In the genomic region with DNA sequence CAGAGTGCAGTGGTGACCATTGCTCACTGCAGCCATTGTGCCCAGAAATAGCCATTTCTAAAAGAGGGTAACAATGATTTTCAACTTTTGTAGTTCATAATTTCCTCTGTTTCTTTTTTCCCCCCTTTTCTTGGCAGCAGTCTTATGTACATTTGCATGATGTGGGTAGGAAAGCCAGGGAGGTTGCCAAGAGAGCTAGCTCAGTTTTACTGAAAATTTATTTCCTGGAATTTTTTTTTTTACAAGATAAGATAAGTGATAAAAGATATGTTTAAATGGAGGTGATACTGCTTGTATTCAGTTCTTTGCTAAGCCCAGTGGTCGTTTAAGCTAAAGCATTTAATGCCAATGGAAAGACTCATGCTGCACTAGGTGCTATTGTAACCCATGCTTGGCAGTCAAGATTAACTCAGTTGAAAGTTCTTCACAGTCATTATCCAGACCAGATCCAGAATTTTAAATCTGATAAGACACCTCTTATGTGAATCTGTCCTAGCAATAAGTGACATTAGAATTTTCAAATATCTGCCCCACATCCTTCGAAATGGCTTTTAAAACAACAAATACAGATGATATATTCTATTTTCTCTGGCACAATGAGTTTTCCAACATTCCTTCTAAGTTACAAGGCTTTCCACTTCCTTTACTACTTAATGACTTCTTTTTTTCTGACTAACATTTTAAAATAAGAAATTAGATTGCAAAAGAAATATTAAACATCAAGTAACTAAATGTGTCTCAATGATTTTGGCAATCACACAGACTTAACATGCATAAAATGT, we compare ENCODE assay signal across 13 cellular contexts. TPM values are rescaled to one million over a fixed set of nuclear protein-coding genes. Genes with fewer than 3 reads are reported as not detected.
DNase-seq lines count a peak whose midpoint lies in the region; ATAC-seq and TF ChIP-seq lines count a peak whose summit lies in the region.
"Had no signal": no experiment of that assay in that cellular context is flagged by ENCODE, and none has a peak within 500 bp of the region (broad histone marks: within the 10 kb centered on the region; RNA-seq: fewer than 3 reads in every experiment).

No MANE protein-coding gene starts in this region.

- H3K36me3 ChIP-seq in heart left ventricle = no peaks in the 10 kb centered on the region
- H3K36me3 ChIP-seq in left lung = no peaks in the 10 kb centered on the region
- H3K36me3 ChIP-seq in uterus = no peaks in the 10 kb centered on the region

- DNase-seq in heart left ventricle (no peak), Right ventricle myocardium inferior (ENCODE audit: missing footprints) (no peak), astrocyte of the spinal cord (ENCODE audit: low read depth, low spot score) (peak; percentile 81), left lung (no peak), uterus (no peak)
- no peak for DNase-seq in activated CD4-positive, alpha-beta T cell treated with anti-CD3 and anti-CD28 coated beads for 48 hours
- DNase-seq: activated CD8-positive, alpha-beta memory T cell treated with anti-CD3 and anti-CD28 coated beads for 24 hours; foreskin melanocyte; GF-D8; NCI-H510A treated with DMSO at 0.1 percent for 48 hours; small intestine had no signal

- no peak for ATAC-seq in heart left ventricle
- ATAC-seq in Right ventricle myocardium inferior = no peak
- no peak for ATAC-seq in left lung
- no peak for ATAC-seq in HG02588 (IDR thresholded peaks at IDR 0.05; ENCODE audit: unreplicated experiment)
- ATAC-seq in GM21529 (IDR thresholded peaks at IDR 0.05; ENCODE audit: unreplicated experiment) = no peak

- H3K27ac ChIP-seq in heart left ventricle = peak overlapping the region; percentile 3 to 80 (median 62)
- H3K27ac ChIP-seq in left lung = peak overlapping the region; percentile 24 to 41
- peak overlapping the region; percentile 61 to 83 for H3K27ac ChIP-seq in uterus

- H3K27me3 ChIP-seq in heart left ventricle (peaks cover 0 to 26% (median 0%) of the 10 kb centered on the region in 9 donors), left lung (peaks cover 0 to 32% of the 10 kb centered on the region in 2 donors), uterus (no peaks in the 10 kb centered on the region)

- intact Hi-C loops in heart left ventricle (cut with DNase I) (loop anchor here in 3 of 10 donors (10.0 kb wide), 4 partner anchors 63 to 173 kb away; no protein-coding TSS in a partner anchor), Right ventricle myocardium inferior (cut with DNase I) (loop anchor here (1.0 to 10.0 kb wide), 3 partner anchors 93 to 177 kb away; no protein-coding TSS in a partner anchor), left lung (cut with DNase I) (no loop called here), uterus (cut with DNase I; ENCODE audit: low total_unique reads) (loop anchor here (10.0 kb wide), 1 partner anchor 173 kb away; no protein-coding TSS in a partner anchor)

- peaks cover 0 to 13% (median 10%) of the 10 kb centered on the region in 12 donors for H3K9me3 ChIP-seq in heart left ventricle
- peaks cover 0 to 10% of the 10 kb centered on the region in 2 donors for H3K9me3 ChIP-seq in left lung
- H3K9me3 ChIP-seq in uterus = no peaks in the 10 kb centered on the region

- TF ChIP-seq POLR2A in heart left ventricle (IDR thresholded peaks at IDR 0.05) (no peak), uterus (IDR thresholded peaks at IDR 0.05) (no peak)

- no peak overlapping the region for H3K4me3 ChIP-seq in heart left ventricle
- no peak overlapping the region for H3K4me3 ChIP-seq in astrocyte of the spinal cord (ENCODE audit: low read depth, low read length)
- no peak overlapping the region for H3K4me3 ChIP-seq in left lung
- no peak overlapping the region for H3K4me3 ChIP-seq in uterus

- in situ Hi-C loops in astrocyte of the spinal cord (cut with HindIII; ENCODE audit: low sequenced_read_pairs) = no loop called here

- no peak for TF ChIP-seq CTCF in heart left ventricle (IDR thresholded peaks at IDR 0.05)
- TF ChIP-seq CTCF in astrocyte of the spinal cord (IDR thresholded peaks at IDR 0.05; ENCODE audit: low read depth, low read length) = no peak
- no peak for TF ChIP-seq CTCF in left lung (IDR thresholded peaks at IDR 0.05)
- TF ChIP-seq CTCF in uterus (IDR thresholded peaks at IDR 0.05) = no peak

- H3K4me1 ChIP-seq in heart left ventricle = peaks cover 0 to 50% (median 28%) of the 10 kb centered on the region in 12 donors
- peaks cover 2 to 5% of the 10 kb centered on the region in 2 donors for H3K4me1 ChIP-seq in left lung
- no peaks in the 10 kb centered on the region for H3K4me1 ChIP-seq in uterus

- WGBS in heart left ventricle, 4 donors = 23 to 34% (median 26%) methylated on average over 2 of the region's 2 CpGs

RNA-seq across cellular contexts. Expression of gene ATP8B1, which starts 4.4 kb away (rescaled TPM):
- 10 to 100 TPM in 1 of 9 donors, 1 to 10 TPM in 8; 5.3 to 12.8 (median 6.5) TPM for total RNA-seq in heart left ventricle
- 1 to 10 TPM; 3.0 to 3.7 TPM for polyA plus RNA-seq in heart left ventricle
- 5.0 TPM for total RNA-seq in Right ventricle myocardium inferior
- 10 to 100 TPM; 24.0 to 26.6 TPM for total RNA-seq in left lung
- 10 to 100 TPM; 18.4 to 24.9 (median 22.1) TPM for total RNA-seq in uterus

Comparison
In these comparisons a context has a peak if more than half of its experiments do, and no peak if none do; other contexts are left out.
1. intact Hi-C loops: an anchor here in Right ventricle myocardium inferior (1.0 to 10.0 kb wide) and uterus (10.0 kb wide); none called in left lung.